ENCODE assay signal across 2 cellular contexts in genomic region chr1:15176898-15177665, GRCh38.
TF ChIP-seq lines count a peak whose summit lies in the region.

No MANE protein-coding gene starts in this region.

TF ChIP-seq in GM23338, 12 proteins besides CTCF, POLR2A, EP300 and RAD21:
- no peak for TF ChIP-seq ZNF462 (CRISPR knock-in tag; IDR thresholded peaks at IDR 0.05)
- TF ChIP-seq ETS1 (IDR thresholded peaks at IDR 0.05), result no peak
- no peak for TF ChIP-seq STAT1 (IDR thresholded peaks at IDR 0.05; ENCODE audit: unreplicated experiment)
- no peak for TF ChIP-seq CREB1 (CRISPR knock-in tag; IDR thresholded peaks at IDR 0.05; ENCODE audit: low read depth)
- no peak for TF ChIP-seq ZNF331 (CRISPR knock-in tag; IDR thresholded peaks at IDR 0.05; ENCODE audit: low read depth)
- TF ChIP-seq POLR2AphosphoS5 (IDR thresholded peaks at IDR 0.05; ENCODE audit: low read depth), result no peak
- TF ChIP-seq ZNF114 (CRISPR knock-in tag; IDR thresholded peaks at IDR 0.05), result no peak
- TF ChIP-seq NANOG (IDR thresholded peaks at IDR 0.05; ENCODE audit: borderline replicate concordance), result no peak
- TF ChIP-seq EZH2phosphoT487 (IDR thresholded peaks at IDR 0.05; ENCODE audit: unreplicated experiment), result no peak
- TF ChIP-seq REST (IDR thresholded peaks at IDR 0.05; ENCODE audit: unreplicated experiment), result no peak
- no peak for TF ChIP-seq JUNB (IDR thresholded peaks at IDR 0.05; ENCODE audit: unreplicated experiment)

TF ChIP-seq in endothelial cell of umbilical vein, 7 proteins besides CTCF, POLR2A, EP300 and RAD21:
- TF ChIP-seq POLR2AphosphoS5 (IDR thresholded peaks at IDR 0.05; ENCODE audit: insufficient read depth, low read depth, low read length) (no peak), MYC (IDR thresholded peaks at IDR 0.05; ENCODE audit: low read depth, low read length) (no peak), FOS (IDR thresholded peaks at IDR 0.05; ENCODE audit: borderline replicate concordance, insufficient read depth, low read length) (no peak), GATA2 (IDR thresholded peaks at IDR 0.05; ENCODE audit: insufficient read depth, insufficient read length, low read depth, low read length) (no peak), EZH2 (IDR thresholded peaks at IDR 0.05; ENCODE audit: borderline replicate concordance, low read depth, low read length, severe bottlenecking) (no peak), MAX (IDR thresholded peaks at IDR 0.05; ENCODE audit: insufficient read depth, insufficient read length) (no peak), JUN (IDR thresholded peaks at IDR 0.05; ENCODE audit: borderline replicate concordance, insufficient read depth, insufficient read length, low read depth) (no peak)
